Comparison of ENCODE assay signal across 11 cellular contexts in genomic region chr20:57030611-57031600, GRCh38.
DNase-seq lines count a peak whose midpoint lies in the region; ATAC-seq and TF ChIP-seq lines count a peak whose summit lies in the region.
"Had no signal": no experiment of that assay in that cellular context is flagged by ENCODE, and none has a peak within 500 bp of the region (broad histone marks: within the 10 kb centered on the region; RNA-seq: fewer than 3 reads in every experiment).

No MANE protein-coding gene starts in this region.

- DNase-seq in Caki2 (ENCODE audit: low read depth) (peak; percentile 23), LoVo (ENCODE audit: low spot score) (peak; percentile 29), astrocyte of the cerebellum (ENCODE audit: low read depth) (peak; percentile 83), neural progenitor cell (ENCODE audit: low spot score) (no peak), pons (ENCODE audit: low spot score) (no peak), cerebellar cortex (ENCODE audit: low spot score) (no peak), NCI-H446 treated with DMSO at 0.1 percent for 48 hours (lab: John Stamatoyannopoulos, UW) (no peak)
- DNase-seq: stimulated activated naive CD8-positive, alpha-beta T cell treated with anti-CD3 and anti-CD28 coated beads, Interleukin-15, amount 100 ng/mL, for 72 hours had no signal

- no peak overlapping the region for H3K4me2 ChIP-seq in neural progenitor cell

- H3K27me3 Mint-ChIP-seq in neural progenitor cell (ENCODE audit: insufficient read depth, low read depth): peaks cover 19% of the 10 kb centered on the region

- no peak overlapping the region for H3K27ac Mint-ChIP-seq in neural progenitor cell
- H3K27ac Mint-ChIP-seq: memory B cell had no signal

- no peak for ATAC-seq in HG02852 (IDR thresholded peaks at IDR 0.05; ENCODE audit: unreplicated experiment)
- ATAC-seq: stimulated activated naive CD8-positive, alpha-beta T cell treated with anti-CD3 and anti-CD28 coated beads, Interleukin-15, amount 100 ng/mL, for 72 hours had no signal

- in situ Hi-C loops in Caki2 (cut with HindIII; ENCODE audit: low pct_unique_long_range_greater_than_20kb, low sequenced_read_pairs) (no loop called here), astrocyte of the cerebellum (cut with HindIII; ENCODE audit: low sequenced_read_pairs) (no loop called here)

- no peak overlapping the region for H3K4me3 Mint-ChIP-seq in neural progenitor cell
- H3K4me3 Mint-ChIP-seq: memory B cell; stimulated activated naive CD8-positive, alpha-beta T cell treated with anti-CD3 and anti-CD28 coated beads, Interleukin-15, amount 100 ng/mL, for 72 hours had no signal

- H3K9me3 Mint-ChIP-seq in neural progenitor cell: peaks cover 2% of the 10 kb centered on the region
- H3K9me3 Mint-ChIP-seq: stimulated activated naive CD8-positive, alpha-beta T cell treated with anti-CD3 and anti-CD28 coated beads, Interleukin-15, amount 100 ng/mL, for 72 hours had no signal

- no peaks in the 10 kb centered on the region for H4K20me1 ChIP-seq in neural progenitor cell (ENCODE audit: low read depth)

- no peak overlapping the region for H3K4me3 ChIP-seq in astrocyte of the cerebellum (ENCODE audit: low read depth, low read length)
- no peak overlapping the region for H3K4me3 ChIP-seq in neural progenitor cell
- H3K4me3 ChIP-seq: HAP-1 had no signal

- no peaks in the 10 kb centered on the region for H3K79me2 ChIP-seq in neural progenitor cell (ENCODE audit: low read depth)

- no peaks in the 10 kb centered on the region for H3F3A ChIP-seq in neural progenitor cell (ENCODE audit: low read depth)

- no peak overlapping the region for H3K27ac ChIP-seq in neural progenitor cell

- no peak overlapping the region for H3K9ac ChIP-seq in neural progenitor cell

- H3K27me3 ChIP-seq in neural progenitor cell: no peaks in the 10 kb centered on the region

- H3K36me3 Mint-ChIP-seq in neural progenitor cell: no peaks in the 10 kb centered on the region
- H3K36me3 Mint-ChIP-seq: memory B cell had no signal

- no peaks in the 10 kb centered on the region for H3K9me3 ChIP-seq in neural progenitor cell (ENCODE audit: low read depth)
- H3K9me3 ChIP-seq: HAP-1 had no signal

- H2AFZ ChIP-seq in neural progenitor cell (replicated peaks): peak overlapping the region; percentile 23

- H3K4me1 ChIP-seq in neural progenitor cell: peaks cover 34% of the 10 kb centered on the region

- no peak for TF ChIP-seq CTCF in astrocyte of the cerebellum (IDR thresholded peaks at IDR 0.05; ENCODE audit: low read depth, low read length, missing control alignments)
- no peak for TF ChIP-seq CTCF in neural progenitor cell (IDR thresholded peaks at IDR 0.05)

- H3K4me1 Mint-ChIP-seq in neural progenitor cell: peaks cover 60% of the 10 kb centered on the region
- H3K4me1 Mint-ChIP-seq: stimulated activated naive CD8-positive, alpha-beta T cell treated with anti-CD3 and anti-CD28 coated beads, Interleukin-15, amount 100 ng/mL, for 72 hours had no signal

- no peaks in the 10 kb centered on the region for H3K36me3 ChIP-seq in neural progenitor cell
- H3K36me3 ChIP-seq: HAP-1 had no signal

Comparison
In these comparisons a context has a peak if more than half of its experiments do, and no peak if none do; other contexts are left out.
1. DNase-seq: peak in Caki2 (single experiment), LoVo (single experiment) and astrocyte of the cerebellum (single experiment); none in neural progenitor cell (single experiment), pons (single experiment), cerebellar cortex (single experiment) and NCI-H446 treated with DMSO at 0.1 percent for 48 hours (single experiment).